ENCODE assay signal across 15 cellular contexts in the genomic region with DNA sequence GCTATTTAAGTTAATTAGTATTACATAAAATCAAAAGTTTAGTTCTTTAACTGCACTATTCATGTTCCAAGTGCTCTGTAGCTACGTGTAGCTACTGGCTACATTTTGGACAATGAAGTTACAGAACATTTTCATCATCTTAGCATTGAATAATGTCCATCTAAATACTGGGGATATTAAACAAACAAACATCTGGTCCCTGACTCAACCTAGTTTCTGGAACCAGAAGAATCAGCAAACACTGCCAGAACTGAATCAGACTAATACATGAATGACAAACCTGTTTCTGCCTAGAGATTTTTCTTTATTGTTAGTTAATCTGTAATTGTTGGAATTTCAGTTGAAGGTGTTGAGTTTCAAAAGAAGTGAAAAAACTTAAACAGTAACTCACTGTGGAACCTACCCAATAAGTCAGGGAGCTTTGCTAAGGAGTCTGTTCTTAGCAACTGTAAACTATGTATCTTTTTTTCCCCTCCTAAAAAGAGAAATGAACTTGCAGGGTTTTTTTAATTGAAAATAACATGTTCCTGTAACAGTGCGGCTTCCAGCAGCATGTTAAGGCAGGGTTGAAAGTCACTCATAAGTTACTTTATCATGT. TPM values are rescaled to one million over a fixed set of nuclear protein-coding genes. Genes with fewer than 3 reads are reported as not detected.
DNase-seq lines count a peak whose midpoint lies in the region; ATAC-seq and TF ChIP-seq lines count a peak whose summit lies in the region.
"Had no signal": no experiment of that assay in that cellular context is flagged by ENCODE, and none has a peak within 500 bp of the region (broad histone marks: within the 10 kb centered on the region; RNA-seq: fewer than 3 reads in every experiment).

No MANE protein-coding gene starts in this region.

- H3K27me3 Mint-ChIP-seq in activated T-cell treated with anti-CD3 and anti-CD28 coated beads, Interleukin-2, amount 50 U/mL, for 24 hours = no peaks in the 10 kb centered on the region
- H3K27me3 Mint-ChIP-seq in type B pancreatic cell = no peaks in the 10 kb centered on the region

- H3K27ac Mint-ChIP-seq in activated T-cell treated with anti-CD3 and anti-CD28 coated beads, Interleukin-2, amount 50 U/mL, for 24 hours = peak overlapping the region; percentile 50
- peak overlapping the region; percentile 21 for H3K27ac Mint-ChIP-seq in type B pancreatic cell
- H3K27ac Mint-ChIP-seq: T-helper 2 cell treated with Interferon-gamma antibody and Interleukin-4, amounts not matched to agents 5 μg/mL and 100 μg/mL, for 36 hours had no signal

- BruUV-seq in OCI-LY7 (replicated peaks; lab: Mats Ljungman, UMichigan) = no TSS peak

- no peaks in the 10 kb centered on the region for H3K4me1 ChIP-seq in OCI-LY7 (ENCODE audit: insufficient read depth, low read length, poor library complexity, severe bottlenecking)

- no peak overlapping the region for H3K4me3 Mint-ChIP-seq in activated T-cell treated with anti-CD3 and anti-CD28 coated beads, Interleukin-2, amount 50 U/mL, for 24 hours
- H3K4me3 Mint-ChIP-seq in type B pancreatic cell = no peak overlapping the region
- H3K4me3 Mint-ChIP-seq: T-helper 2 cell treated with Interferon-gamma antibody and Interleukin-4, amounts not matched to agents 5 μg/mL and 100 μg/mL, for 36 hours had no signal

- no peak for TF ChIP-seq CTCF in fibroblast of the aortic adventitia (IDR thresholded peaks at IDR 0.05; ENCODE audit: insufficient read depth, low read length)
- TF ChIP-seq CTCF in type B pancreatic cell (conservative IDR thresholded peaks at IDR 0.05) = no peak
- no peak for TF ChIP-seq CTCF in OCI-LY7 (conservative IDR thresholded peaks at IDR 0.05; ENCODE audit: low read length)

- POLR2A ChIA-PET in OCI-LY7 (lab: Charles Lee) = no interaction called here

- no peak overlapping the region for H3K4me2 ChIP-seq in OCI-LY7 (ENCODE audit: low read length)

- CTCF ChIA-PET in OCI-LY7 (lab: Charles Lee; ENCODE audit: unreplicated experiment) = no interaction called here

- no peaks in the 10 kb centered on the region; the same call in 1 of the 2 replicates for H3K79me2 ChIP-seq in OCI-LY7 (ENCODE audit: insufficient read depth, low read depth, low read length)

- peaks cover 76% of the 10 kb centered on the region for H3K36me3 Mint-ChIP-seq in activated T-cell treated with anti-CD3 and anti-CD28 coated beads, Interleukin-2, amount 50 U/mL, for 24 hours (ENCODE audit: low read depth)
- peaks cover 15% of the 10 kb centered on the region for H3K36me3 Mint-ChIP-seq in type B pancreatic cell

- H3K36me3 ChIP-seq in OCI-LY7 (ENCODE audit: insufficient read depth, low read length) = peaks cover 73% of the 10 kb centered on the region
- H3K36me3 ChIP-seq: adrenal gland had no signal

- H3K9me3 Mint-ChIP-seq in activated T-cell treated with anti-CD3 and anti-CD28 coated beads, Interleukin-2, amount 50 U/mL, for 24 hours = no peaks in the 10 kb centered on the region
- H3K9me3 Mint-ChIP-seq in type B pancreatic cell = no peaks in the 10 kb centered on the region
- H3K9me3 Mint-ChIP-seq: T-helper 2 cell treated with Interferon-gamma antibody and Interleukin-4, amounts not matched to agents 5 μg/mL and 100 μg/mL, for 36 hours had no signal

- no peak for DNase-seq in activated T-cell treated with anti-CD3 and anti-CD28 coated beads, Interleukin-2, amount 50 U/mL, for 24 hours
- DNase-seq in activated T-cell treated with anti-CD3 and anti-CD28 coated beads for 4 hours (no peak), amniotic epithelial cell (ENCODE audit: low read depth) (peak; percentile 60), fibroblast of the aortic adventitia (ENCODE audit: low read depth) (peak; percentile 93), type B pancreatic cell (ENCODE audit: extremely low spot score, unreplicated experiment) (no peak), T-helper 9 cell (no peak), OCI-LY7 (ENCODE audit: low spot score) (no peak)
- DNase-seq: adrenal gland, GOT3, KBM-7, NCI-H2081 treated with DMSO at 0.1 percent for 48 hours, posterior cingulate gyrus had no signal

- H3K9me3 ChIP-seq in OCI-LY7 (ENCODE audit: low read length) = no peaks in the 10 kb centered on the region
- H3K9me3 ChIP-seq: adrenal gland had no signal

- H3K9me2 ChIP-seq in OCI-LY7 (ENCODE audit: insufficient read depth, low read length) = no peaks in the 10 kb centered on the region

- intact Hi-C loops in OCI-LY7 (cut with micrococcal nuclease; ENCODE audit: unreplicated experiment) = no loop called here

- no peak for ATAC-seq in GM21381 (IDR thresholded peaks at IDR 0.05; ENCODE audit: unreplicated experiment)

- no peak overlapping the region for H3K4me3 ChIP-seq in fibroblast of the aortic adventitia (ENCODE audit: low read depth, low read length)
- no peak overlapping the region for H3K4me3 ChIP-seq in OCI-LY7 (ENCODE audit: low read depth, low read length, poor library complexity, severe bottlenecking)
- H3K4me3 ChIP-seq: adrenal gland, lung had no signal

- no peak overlapping the region for H3K27ac ChIP-seq in OCI-LY7 (ENCODE audit: low read depth, low read length, poor library complexity, severe bottlenecking)
- H3K27ac ChIP-seq: adrenal gland had no signal

- H2AFZ ChIP-seq in OCI-LY7 (ENCODE audit: low read length) = no peak overlapping the region

- peaks cover 19% of the 10 kb centered on the region for H3K4me1 Mint-ChIP-seq in activated T-cell treated with anti-CD3 and anti-CD28 coated beads, Interleukin-2, amount 50 U/mL, for 24 hours (ENCODE audit: low read depth)
- H3K4me1 Mint-ChIP-seq in type B pancreatic cell (ENCODE audit: unreplicated experiment) = peaks cover 11% of the 10 kb centered on the region

- no peaks in the 10 kb centered on the region; the same call in 1 of the 2 replicates for H4K20me1 ChIP-seq in OCI-LY7 (ENCODE audit: insufficient read depth, low read length)

RNA-seq across cellular contexts. Expression of gene CDK13, which starts 58.3 kb away (rescaled TPM):
- total RNA-seq in fibroblast of the aortic adventitia (ENCODE audit: low replicate concordance) (67.3 and 77.8 TPM in 2 replicates), type B pancreatic cell (ENCODE audit: low replicate concordance) (49.3 and 57.6 TPM in 2 replicates), OCI-LY7 (2022) (90.9 and 101 TPM in 2 replicates)
- 81.9 and 84.3 TPM in 2 replicates for total RNA-seq in OCI-LY7 (2014; rRNA removed; shearing (Covaris generic))

Comparison
In these comparisons a context has a peak if more than half of its experiments do, and no peak if none do; other contexts are left out.
1. DNase-seq: peak in amniotic epithelial cell (single experiment) and fibroblast of the aortic adventitia (single experiment); none in activated T-cell treated with anti-CD3 and anti-CD28 coated beads, Interleukin-2, amount 50 U/mL, for 24 hours (single experiment), activated T-cell treated with anti-CD3 and anti-CD28 coated beads for 4 hours (single experiment), type B pancreatic cell (single experiment), T-helper 9 cell (single experiment) and OCI-LY7 (single experiment).